ENCODE assay signal across 1 cellular context in the genomic region with DNA sequence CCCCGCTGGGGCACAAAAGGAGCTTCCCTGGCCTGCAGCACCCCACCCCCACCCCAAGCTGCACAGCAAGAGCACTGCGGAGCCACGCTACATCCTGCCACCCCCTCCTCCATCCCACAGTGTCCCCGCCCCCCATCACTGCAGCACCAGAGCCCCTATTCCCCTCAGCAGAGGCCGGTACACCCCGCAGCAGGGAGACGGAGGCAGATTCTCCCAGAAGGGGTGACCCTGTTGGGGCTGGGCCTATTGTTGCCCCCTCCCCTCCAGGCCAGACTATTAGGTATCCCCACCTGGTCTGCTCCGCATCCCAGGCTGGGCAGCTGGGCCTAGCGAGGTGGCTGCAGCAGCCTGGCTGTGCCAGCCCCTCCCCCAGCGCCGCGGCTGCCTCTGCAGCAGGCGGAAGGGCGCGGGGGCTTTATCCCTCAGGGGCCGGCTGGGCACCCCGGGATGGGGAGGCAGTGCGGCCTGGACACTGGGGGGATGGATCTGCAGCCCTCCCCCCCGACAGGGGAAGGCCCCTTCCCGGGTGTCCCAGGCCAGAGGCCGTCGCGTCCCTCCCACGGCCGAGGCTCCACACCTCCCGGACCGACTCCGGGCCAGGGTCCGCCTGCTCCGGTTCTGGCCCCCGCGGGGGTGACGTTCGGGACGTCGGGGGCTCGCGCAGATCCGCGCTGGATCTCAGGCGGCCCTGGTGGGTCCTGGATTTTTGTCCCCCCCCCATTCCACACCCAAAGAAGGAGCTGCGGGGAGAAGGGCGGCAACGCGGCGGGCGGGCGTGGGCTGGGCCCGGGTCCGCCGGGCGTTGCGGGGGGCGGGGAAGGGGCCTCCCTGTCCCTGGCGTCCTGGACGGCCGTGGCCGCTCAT.
TF ChIP-seq lines count a peak whose summit lies in the region.

No MANE protein-coding gene starts in this region.

TF ChIP-seq in liver, 16 proteins besides CTCF, POLR2A, EP300 and RAD21 (continued from another document):
- TF ChIP-seq, protein P1, sequence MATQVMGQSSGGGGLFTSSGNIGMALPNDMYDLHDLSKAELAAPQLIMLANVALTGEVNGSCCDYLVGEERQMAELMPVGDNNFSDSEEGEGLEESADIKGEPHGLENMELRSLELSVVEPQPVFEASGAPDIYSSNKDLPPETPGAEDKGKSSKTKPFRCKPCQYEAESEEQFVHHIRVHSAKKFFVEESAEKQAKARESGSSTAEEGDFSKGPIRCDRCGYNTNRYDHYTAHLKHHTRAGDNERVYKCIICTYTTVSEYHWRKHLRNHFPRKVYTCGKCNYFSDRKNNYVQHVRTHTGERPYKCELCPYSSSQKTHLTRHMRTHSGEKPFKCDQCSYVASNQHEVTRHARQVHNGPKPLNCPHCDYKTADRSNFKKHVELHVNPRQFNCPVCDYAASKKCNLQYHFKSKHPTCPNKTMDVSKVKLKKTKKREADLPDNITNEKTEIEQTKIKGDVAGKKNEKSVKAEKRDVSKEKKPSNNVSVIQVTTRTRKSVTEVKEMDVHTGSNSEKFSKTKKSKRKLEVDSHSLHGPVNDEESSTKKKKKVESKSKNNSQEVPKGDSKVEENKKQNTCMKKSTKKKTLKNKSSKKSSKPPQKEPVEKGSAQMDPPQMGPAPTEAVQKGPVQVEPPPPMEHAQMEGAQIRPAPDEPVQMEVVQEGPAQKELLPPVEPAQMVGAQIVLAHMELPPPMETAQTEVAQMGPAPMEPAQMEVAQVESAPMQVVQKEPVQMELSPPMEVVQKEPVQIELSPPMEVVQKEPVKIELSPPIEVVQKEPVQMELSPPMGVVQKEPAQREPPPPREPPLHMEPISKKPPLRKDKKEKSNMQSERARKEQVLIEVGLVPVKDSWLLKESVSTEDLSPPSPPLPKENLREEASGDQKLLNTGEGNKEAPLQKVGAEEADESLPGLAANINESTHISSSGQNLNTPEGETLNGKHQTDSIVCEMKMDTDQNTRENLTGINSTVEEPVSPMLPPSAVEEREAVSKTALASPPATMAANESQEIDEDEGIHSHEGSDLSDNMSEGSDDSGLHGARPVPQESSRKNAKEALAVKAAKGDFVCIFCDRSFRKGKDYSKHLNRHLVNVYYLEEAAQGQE (IDR thresholded peaks at IDR 0.05), result no peak
